Comparison of ENCODE assay signal across 11 cellular contexts in genomic region chr1:117657031-117657430, GRCh38. TPM values are rescaled to one million over a fixed set of nuclear protein-coding genes. Genes with fewer than 3 reads are reported as not detected.
DNase-seq lines count a peak whose midpoint lies in the region; ATAC-seq and TF ChIP-seq lines count a peak whose summit lies in the region.
"Had no signal": no experiment of that assay in that cellular context is flagged by ENCODE, and none has a peak within 500 bp of the region (broad histone marks: within the 10 kb centered on the region; RNA-seq: fewer than 3 reads in every experiment).

No MANE protein-coding gene starts in this region.

- in situ Hi-C loops in mammary epithelial cell (cut with MboI; ENCODE audit: low sequenced_read_pairs in 2 of 2) = no loop called here
- in situ Hi-C loops in GM13976 (cut with MboI; ENCODE audit: low sequenced_read_pairs, unreplicated experiment) = no loop called here

- H3K27ac ChIP-seq in mammary epithelial cell (ENCODE audit: insufficient read depth, low read depth, low read length) (no peak overlapping the region), testis (no peak overlapping the region), tibial nerve (no peak overlapping the region)

- TF ChIP-seq EP300 in tibial nerve (IDR thresholded peaks at IDR 0.05) = no peak

- TF ChIP-seq CTCF in mammary epithelial cell (conservative IDR thresholded peaks at IDR 0.05 in 1 of 2, IDR thresholded peaks at IDR 0.05 in 1 of 2; ENCODE audit: extremely low read depth in 1 of 2, insufficient read depth in 1 of 2, low read depth in 1 of 2, low read length in 2 of 2) (no peak), testis (IDR thresholded peaks at IDR 0.05) (no peak), tibial nerve (IDR thresholded peaks at IDR 0.05) (no peak), GM13976 (IDR thresholded peaks at IDR 0.05; ENCODE audit: borderline replicate concordance, control extremely low read depth, extremely low read depth, insufficient read depth, missing control alignments) (no peak)

- H3K36me3 Mint-ChIP-seq in naive thymus-derived CD8-positive, alpha-beta T cell = peaks cover 0 to 5% (median 3%) of the 10 kb centered on the region in 3 donors

- H4K20me1 ChIP-seq in mammary epithelial cell (ENCODE audit: insufficient read depth, low read length) = no peaks in the 10 kb centered on the region

- peaks cover 6 to 48% (median 24%) of the 10 kb centered on the region in 5 donors for H3K27me3 Mint-ChIP-seq in naive thymus-derived CD8-positive, alpha-beta T cell

- H3K4me1 ChIP-seq in NT2/D1 (ENCODE audit: insufficient read depth, insufficient read length) = peaks cover 20% of the 10 kb centered on the region
- H3K4me1 ChIP-seq in mammary epithelial cell (ENCODE audit: insufficient read depth, low read length) = peaks cover 10% of the 10 kb centered on the region
- H3K4me1 ChIP-seq in testis = no peaks in the 10 kb centered on the region
- peaks cover 0 to 21% (median 0%) of the 10 kb centered on the region in 4 donors for H3K4me1 ChIP-seq in tibial nerve

- H2AFZ ChIP-seq in mammary epithelial cell (ENCODE audit: low read depth, low read length) = peak overlapping the region; percentile 4

- DNase-seq in GM03348 (ENCODE audit: low spot score) (peak; percentile 71), NT2/D1 (ENCODE audit: low read depth, low spot score) (peak; percentile 63), mammary epithelial cell (peak; percentile 82), testis (no peak), tibial nerve (ENCODE audit: low spot score in 2 of 2) (no peak), HuH-7 (ENCODE audit: low spot score) (no peak), GM13976 (ENCODE audit: low spot score) (no peak)
- DNase-seq in naive thymus-derived CD8-positive, alpha-beta T cell = peak in 2 of 10 donors; percentile 33 to 40
- DNase-seq: esophagus squamous epithelium, Kasumi-1, small intestine had no signal

- H3K27ac Mint-ChIP-seq in naive thymus-derived CD8-positive, alpha-beta T cell = peak overlapping the region in 9 of 10 donors; percentile 24 to 93 (median 79)

- H3K9me3 ChIP-seq in NT2/D1 (ENCODE audit: insufficient read depth, low read length) = peaks cover 9% of the 10 kb centered on the region; the same call in 1 of the 2 replicates
- no peaks in the 10 kb centered on the region for H3K9me3 ChIP-seq in mammary epithelial cell (replicated peaks; ENCODE audit: insufficient read depth, low read length)
- no peaks in the 10 kb centered on the region for H3K9me3 ChIP-seq in testis
- no peaks in the 10 kb centered on the region for H3K9me3 ChIP-seq in tibial nerve
- H3K9me3 ChIP-seq: esophagus squamous epithelium had no signal

- CTCF ChIA-PET in mammary epithelial cell (lab: Charles Lee; ENCODE audit: low non-redundant PET) = no interaction called here

- H3K4me3 Mint-ChIP-seq in naive thymus-derived CD8-positive, alpha-beta T cell = peak overlapping the region in 7 of 10 donors; percentile 34 to 84 (median 61)

- no peaks in the 10 kb centered on the region for H3K36me3 ChIP-seq in NT2/D1 (ENCODE audit: insufficient read depth, insufficient read length, low read length)
- no peaks in the 10 kb centered on the region for H3K36me3 ChIP-seq in mammary epithelial cell (ENCODE audit: insufficient read depth, low read length)
- no peaks in the 10 kb centered on the region for H3K36me3 ChIP-seq in testis (ENCODE audit: low read depth, missing control alignments)
- H3K36me3 ChIP-seq in tibial nerve = no peaks in the 10 kb centered on the region
- H3K36me3 ChIP-seq: esophagus squamous epithelium had no signal

- H3K79me2 ChIP-seq in mammary epithelial cell (ENCODE audit: insufficient read depth, low read length) = no peaks in the 10 kb centered on the region

- H3K9ac ChIP-seq in NT2/D1 (ENCODE audit: insufficient read length, low read depth) = no peak overlapping the region
- no peak overlapping the region for H3K9ac ChIP-seq in mammary epithelial cell (ENCODE audit: insufficient read depth, low read length)

- POLR2A ChIA-PET in naive thymus-derived CD8-positive, alpha-beta T cell (lab: Charles Lee) = interaction anchor here (0.7 to 5.6 kb wide), 6 partner anchors 10 to 100 kb away, joined by 3 to 37 read pairs (median 6); partner anchors contain the start of gene TENT5C

- dilution Hi-C loops in mammary epithelial cell (cut with HindIII; ENCODE audit: low sequenced_read_pairs) = no loop called here

- 21% methylated on average over 3 of the region's 3 CpGs for WGBS in mammary epithelial cell (ENCODE audit: low coverage, missing lambda C conversion rate)
- WGBS in testis, 2 donors = 79 to 89% methylated on average over 3 of the region's 3 CpGs
- 23 to 42% methylated on average over 3 of the region's 3 CpGs for WGBS in tibial nerve, 2 donors

- BruUV-seq in mammary epithelial cell (replicated peaks; lab: Mats Ljungman, UMichigan) = no TSS peak

- TF ChIP-seq POLR2A in testis (IDR thresholded peaks at IDR 0.05) = no peak
- no peak for TF ChIP-seq POLR2A in tibial nerve (IDR thresholded peaks at IDR 0.05)

- H3K4me2 ChIP-seq in mammary epithelial cell (ENCODE audit: insufficient read depth, low read depth, low read length) = peak overlapping the region; percentile 18

- peaks cover 60 to 96% (median 93%) of the 10 kb centered on the region in 4 donors for H3K4me1 Mint-ChIP-seq in naive thymus-derived CD8-positive, alpha-beta T cell

- ATAC-seq in naive thymus-derived CD8-positive, alpha-beta T cell = no peak

- H3K27me3 ChIP-seq in NT2/D1 (ENCODE audit: insufficient read depth, insufficient read length) = no peaks in the 10 kb centered on the region
- no peaks in the 10 kb centered on the region for H3K27me3 ChIP-seq in mammary epithelial cell (ENCODE audit: insufficient read depth, low read length)
- H3K27me3 ChIP-seq in testis = no peaks in the 10 kb centered on the region
- H3K27me3 ChIP-seq in tibial nerve = no peaks in the 10 kb centered on the region
- H3K27me3 ChIP-seq: esophagus squamous epithelium had no signal

- H3K4me3 ChIP-seq in NT2/D1 (ENCODE audit: insufficient read length, low read depth) (no peak overlapping the region), mammary epithelial cell (replicated peaks in 1 of 3; ENCODE audit: insufficient read depth in 1 of 3, low read depth in 2 of 3, low read length in 3 of 3) (no peak overlapping the region), testis (no peak overlapping the region), tibial nerve (no peak overlapping the region)
- H3K4me3 ChIP-seq: esophagus squamous epithelium had no signal

- intact Hi-C loops in mammary epithelial cell (cut with micrococcal nuclease) (no loop called here), testis (cut with DNase I; ENCODE audit: low total_unique reads) (no loop called here)

- peaks cover 0 to 10% (median 3%) of the 10 kb centered on the region in 9 donors for H3K9me3 Mint-ChIP-seq in naive thymus-derived CD8-positive, alpha-beta T cell

RNA-seq across cellular contexts. Expression of gene TENT5C, which starts 51.2 kb away (rescaled TPM):
- under 1 TPM; 0.17 to 0.35 TPM for total RNA-seq in mammary epithelial cell
- 0.11 TPM for polyA plus RNA-seq in mammary epithelial cell
- not detected for polyA minus RNA-seq in mammary epithelial cell
- 1 to 10 TPM; 4.9 to 5.4 TPM for total RNA-seq in naive thymus-derived CD8-positive, alpha-beta T cell
- 10 to 100 TPM in 1 of 3 donors, under 1 TPM in 2; 0.19 to 16.2 (median 0.36) TPM for polyA plus RNA-seq in naive thymus-derived CD8-positive, alpha-beta T cell
- 10 to 100 TPM; 38.4 to 67.3 TPM for total RNA-seq in testis
- polyA plus RNA-seq in testis (ENCODE audit: insufficient read depth, low read depth, low replicate concordance) = 72.4 TPM
- total RNA-seq in tibial nerve = 1 to 10 TPM in 3 of 4 donors, under 1 TPM in 1; 0.60 to 2.5 (median 1.2) TPM

Comparison
In these comparisons a context has a peak if more than half of its experiments do, and no peak if none do; other contexts are left out.
1. DNase-seq: peak in GM03348 (single experiment), NT2/D1 (single experiment) and mammary epithelial cell (single experiment); none in testis (single experiment), tibial nerve (0 of 2), HuH-7 (single experiment) and GM13976 (single experiment).
2. RNA of gene TENT5C, which starts 51.2 kb away (total RNA-seq): 38.4 to 67.3 TPM in testis; 4.9 to 5.4 TPM in naive thymus-derived CD8-positive, alpha-beta T cell, 0.60 to 2.5 TPM in tibial nerve and 0.17 to 0.35 TPM in mammary epithelial cell; every median in the first group is over 4 times any median in the second.